ENCODE assay signal across 2 cellular contexts in the genomic region with DNA sequence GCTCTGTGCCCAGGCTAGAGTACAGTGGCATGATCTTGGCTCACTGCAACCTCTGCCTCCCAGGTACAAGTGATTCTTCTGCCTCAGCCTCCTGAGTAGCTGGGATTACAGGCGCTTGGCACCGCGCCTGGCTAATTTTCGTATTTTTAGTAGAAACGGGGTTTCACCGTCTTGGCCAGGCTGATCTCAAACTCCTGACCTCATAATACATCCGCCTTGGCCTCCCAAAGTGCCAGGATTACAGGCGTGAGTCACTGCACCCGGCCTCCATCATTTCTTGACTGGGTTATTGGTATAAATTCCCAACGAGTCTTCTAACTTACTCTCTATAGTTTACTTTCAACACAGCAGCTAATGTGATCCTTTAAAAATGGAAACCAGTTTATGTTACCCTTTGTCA. TPM values are rescaled to one million over a fixed set of nuclear protein-coding genes. Genes with fewer than 3 reads are reported as not detected.
"Had no signal": no experiment of that assay in that cellular context is flagged by ENCODE, and none has a peak within 500 bp of the region (broad histone marks: within the 10 kb centered on the region; RNA-seq: fewer than 3 reads in every experiment).

No MANE protein-coding gene starts in this region.

RNA-seq across cellular contexts. Expression of a gene that starts 8.1 kb away (rescaled TPM):
- total RNA-seq: PC-3, SK-MEL-5 had no signal
